ENCODE assay signal across 8 cellular contexts in the genomic region with DNA sequence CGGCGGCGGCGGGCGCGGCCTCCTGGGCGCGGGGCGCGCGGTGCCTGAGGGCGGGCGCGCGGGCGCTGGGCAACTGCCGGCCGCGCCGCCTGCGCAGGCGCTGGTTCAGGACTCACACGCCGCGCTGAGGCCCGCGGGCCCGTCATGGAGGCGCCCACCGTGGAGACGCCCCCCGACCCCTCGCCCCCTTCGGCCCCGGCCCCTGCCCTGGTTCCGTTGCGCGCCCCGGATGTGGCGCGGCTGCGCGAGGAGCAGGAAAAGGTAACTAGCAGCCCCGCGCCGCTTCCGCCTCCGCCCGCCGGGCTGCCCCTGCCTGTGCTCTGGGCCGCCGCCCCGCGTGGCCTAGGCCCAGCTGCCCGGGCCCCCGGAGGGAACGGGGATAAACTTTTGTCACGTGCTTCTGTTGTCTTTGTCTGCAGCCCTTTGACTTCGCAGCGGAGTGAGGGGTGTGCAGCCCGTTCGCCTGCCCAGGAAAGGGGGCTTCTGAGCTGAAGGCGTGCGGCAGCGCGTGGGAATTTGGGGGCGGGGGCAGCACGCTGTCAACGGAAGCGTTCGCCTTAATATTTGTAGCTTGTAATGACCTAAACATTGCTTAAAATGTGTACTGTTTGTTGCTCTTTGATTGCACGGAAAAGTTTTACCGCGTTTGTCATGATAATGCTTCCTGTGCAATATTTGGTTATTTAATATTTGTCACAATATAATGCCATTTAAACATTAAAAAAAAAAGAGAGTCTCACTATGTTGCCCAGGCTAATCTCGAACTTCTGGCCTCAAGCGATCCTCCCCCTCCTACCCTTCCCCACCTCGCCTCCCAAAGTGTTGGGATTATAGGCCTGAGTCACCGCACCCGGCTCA. TPM values are rescaled to one million over a fixed set of nuclear protein-coding genes. Genes with fewer than 3 reads are reported as not detected.
A peak's percentile ranks its signal among the peaks of the same experiment; 100 is the strongest.
DNase-seq lines count a peak whose midpoint lies in the region; TF ChIP-seq lines count a peak whose summit lies in the region.

No MANE protein-coding gene starts in this region.

- H3K4me1 ChIP-seq in MM.1S (ENCODE audit: low read length) = peaks cover 9% of the 10 kb centered on the region
- peaks cover 0 to 18% of the 10 kb centered on the region in 2 donors for H3K4me1 ChIP-seq in ascending aorta
- 0 out of 2 replicates have a peak, but pooled peaks cover 1% of the 10 kb centered on the region for H3K4me1 ChIP-seq in iPS DF 6.9 (ENCODE audit: control insufficient read depth, insufficient read depth, low read length)

- no CpG with 5 or more reads among the region's 79 CpGs for WGBS in iPS DF 6.9 (ENCODE audit: insufficient coverage, insufficient read length)

- TF ChIP-seq CTCF in GM12864 (IDR thresholded peaks at IDR 0.05; ENCODE audit: low read depth, low read length, missing control alignments) = no peak
- no peak for TF ChIP-seq CTCF in MM.1S (IDR thresholded peaks at IDR 0.05; ENCODE audit: low read length)
- TF ChIP-seq CTCF in ascending aorta (IDR thresholded peaks at IDR 0.05) = peak in 1 of 3 experiments; percentile 6

- peak overlapping the region; percentile 70 for H3K9ac ChIP-seq in MM.1S (ENCODE audit: low read length)

- no peak overlapping the region; the same call in 1 of the 2 replicates for H3K27ac ChIP-seq in MM.1S (ENCODE audit: low read length)
- peak overlapping the region; percentile 77 to 78 for H3K27ac ChIP-seq in ascending aorta
- H3K27ac ChIP-seq in iPS DF 6.9 (ENCODE audit: low read length) = no peak overlapping the region
- peak overlapping the region; percentile 37 to 93 (median 84) for H3K27ac ChIP-seq in skin epidermis

- intact Hi-C loops in ascending aorta (cut with DNase I) = loop anchor here (1.0 to 10.0 kb wide), 6 partner anchors 98 to 1412 kb away; a partner anchor contains a TSS

- peaks cover 10% of the 10 kb centered on the region for H4K20me1 ChIP-seq in MM.1S (ENCODE audit: insufficient read depth, low read length)

- H3K4me3 ChIP-seq in GM12864 (ENCODE audit: low read depth, low read length) = peak overlapping the region; percentile 80
- peak overlapping the region; percentile 78 for H3K4me3 ChIP-seq in MM.1S (ENCODE audit: low read length)
- H3K4me3 ChIP-seq in ascending aorta = peak overlapping the region; percentile 98 to 99
- H3K4me3 ChIP-seq in iPS DF 6.9 (ENCODE audit: low read length) = peak overlapping the region; percentile 89; the same call in 1 of the 2 replicates
- H3K4me3 ChIP-seq in skin epidermis = peak overlapping the region; percentile 57 to 95 (median 87)

- peak overlapping the region; percentile 80 for H3K4me2 ChIP-seq in MM.1S (ENCODE audit: low read depth, low read length)

- 0 out of 2 replicates have a peak, but pooled peaks cover 8% of the 10 kb centered on the region for H3K27me3 ChIP-seq in MM.1S (replicated peaks; ENCODE audit: insufficient read depth, low read length)
- no peaks in the 10 kb centered on the region for H3K27me3 ChIP-seq in ascending aorta
- H3K27me3 ChIP-seq in iPS DF 6.9 (ENCODE audit: control insufficient read depth, insufficient read depth, low read length) = no peaks in the 10 kb centered on the region

- H3K36me3 ChIP-seq in MM.1S (replicated peaks; ENCODE audit: insufficient read depth, low read length) (no peaks in the 10 kb centered on the region), ascending aorta (no peaks in the 10 kb centered on the region), iPS DF 6.9 (ENCODE audit: control insufficient read depth, insufficient read depth, low read length) (no peaks in the 10 kb centered on the region)

- H2AFZ ChIP-seq in MM.1S (ENCODE audit: low read length) = peak overlapping the region; percentile 70

- H3K9me3 ChIP-seq in MM.1S (replicated peaks; ENCODE audit: insufficient read depth, low read length) (no peaks in the 10 kb centered on the region), ascending aorta (no peaks in the 10 kb centered on the region), iPS DF 6.9 (ENCODE audit: control insufficient read depth, insufficient read depth, low read length) (no peaks in the 10 kb centered on the region)

- DNase-seq in GM12864 (ENCODE audit: low read depth) (no peak), HCEC 1CT (peak; percentile 46), MM.1S (peak; percentile 59), T-helper 22 cell (ENCODE audit: low read depth) (peak; percentile 62), ascending aorta (ENCODE audit: low spot score in 2 of 2) (peak in 1 of 2 donors; percentile 73), iPS DF 6.9 (ENCODE audit: low read depth, low spot score) (no peak), NCI-H128 (lab: John Stamatoyannopoulos, UW; ENCODE audit: unreplicated experiment) (no peak)

- no peaks in the 10 kb centered on the region for H3F3A ChIP-seq in MM.1S (ENCODE audit: insufficient read depth, low read length)

- H3K79me2 ChIP-seq in MM.1S (ENCODE audit: low read length) = peaks cover 51% of the 10 kb centered on the region

- H3K9me2 ChIP-seq in MM.1S (replicated peaks; ENCODE audit: insufficient read depth, low read length) = no peaks in the 10 kb centered on the region

RNA-seq across cellular contexts. Expression of a gene that starts 0.6 kb away (rescaled TPM):
- total RNA-seq in ascending aorta = 23.8 TPM

Comparison
In these comparisons a context has a peak if more than half of its experiments do, and no peak if none do; other contexts are left out.
1. DNase-seq: peak in HCEC 1CT (single experiment), MM.1S (single experiment) and T-helper 22 cell (single experiment); none in GM12864 (single experiment), iPS DF 6.9 (single experiment) and NCI-H128 (single experiment).
2. H3K27ac ChIP-seq: peak in ascending aorta (2 of 2) and skin epidermis (21 of 21); none in MM.1S (single experiment) and iPS DF 6.9 (single experiment).
3. Peak in every context shown above with its lines, with median percentiles within 50 percentile points of each other: H3K4me3 ChIP-seq.